In genomic region chr3:190357468-190357867, GRCh38 we compare ENCODE assay signal across 1 cellular context.
TF ChIP-seq lines count a peak whose summit lies in the region.

No MANE protein-coding gene starts in this region.

TF ChIP-seq in H1, 55 proteins besides CTCF, POLR2A, EP300 and RAD21 (continued from another document):
- TF ChIP-seq RBBP5 (IDR thresholded peaks at IDR 0.05; ENCODE audit: borderline replicate concordance, low read depth, low read length): no peak
- TF ChIP-seq HDAC2 (IDR thresholded peaks at IDR 0.05; ENCODE audit: borderline replicate concordance in 1 of 2, low read depth in 2 of 2, low read length in 2 of 2): no peak
- TF ChIP-seq POLR2AphosphoS5 (IDR thresholded peaks at IDR 0.05; ENCODE audit: low read depth, low read length): no peak
- TF ChIP-seq SIX5 (IDR thresholded peaks at IDR 0.05; ENCODE audit: low read depth, low read length): no peak
- no peak for TF ChIP-seq TAF7 (optimal IDR thresholded peaks at IDR 0.05; ENCODE audit: borderline replicate concordance, low read depth, low read length)
- no peak for TF ChIP-seq KDM4A (IDR thresholded peaks at IDR 0.05; ENCODE audit: low read depth, low read length, severe bottlenecking)
- no peak for TF ChIP-seq CHD2 (IDR thresholded peaks at IDR 0.05; ENCODE audit: low read length)
- TF ChIP-seq POU5F1 (IDR thresholded peaks at IDR 0.05; ENCODE audit: low read depth, low read length): no peak
- no peak for TF ChIP-seq MAX (IDR thresholded peaks at IDR 0.05)
- TF ChIP-seq RNF2 (IDR thresholded peaks at IDR 0.05; ENCODE audit: borderline replicate concordance, low read depth, low read length, missing control alignments, poor library complexity, severe bottlenecking): no peak
- TF ChIP-seq SIRT6 (IDR thresholded peaks at IDR 0.05; ENCODE audit: low read length): no peak
- TF ChIP-seq BCL11A (IDR thresholded peaks at IDR 0.05; ENCODE audit: low read depth in 2 of 2, low read length in 2 of 2): no peak
